In the genomic region with DNA sequence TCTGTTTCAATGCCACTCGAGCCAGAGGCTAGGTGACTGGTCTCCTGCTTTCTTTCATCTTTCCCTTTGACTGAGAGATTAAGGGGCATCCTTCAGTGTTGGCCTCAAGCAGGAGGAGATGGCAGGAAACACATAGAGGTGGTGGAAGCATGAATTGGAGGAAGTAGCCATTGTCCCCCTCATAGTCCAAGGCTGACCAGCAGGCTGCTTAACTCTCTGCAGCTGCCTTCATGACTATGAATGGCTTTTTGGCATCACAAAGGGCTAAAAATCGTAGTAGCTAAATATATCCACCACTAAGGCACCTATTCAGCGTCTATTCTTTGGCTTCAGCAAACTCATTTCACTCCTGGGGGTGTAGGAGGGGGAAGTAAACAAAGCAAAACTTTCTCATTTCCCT, we compare ENCODE assay signal across 14 cellular contexts. TPM values are rescaled to one million over a fixed set of nuclear protein-coding genes. Genes with fewer than 3 reads are reported as not detected.
DNase-seq lines count a peak whose midpoint lies in the region; TF ChIP-seq lines count a peak whose summit lies in the region.
"Had no signal": no experiment of that assay in that cellular context is flagged by ENCODE, and none has a peak within 500 bp of the region (broad histone marks: within the 10 kb centered on the region; RNA-seq: fewer than 3 reads in every experiment).

No MANE protein-coding gene starts in this region.

- H3K27me3 ChIP-seq in H9 (ENCODE audit: insufficient read depth, low read length) (no peaks in the 10 kb centered on the region), iPS DF 6.9 (ENCODE audit: control insufficient read depth, insufficient read depth, low read length) (no peaks in the 10 kb centered on the region), neuronal stem cell (ENCODE audit: control insufficient read depth in 3 of 3, insufficient read depth in 3 of 3, low read depth in 1 of 3, low read length in 3 of 3) (peaks cover 0 to 14% (median 0%) of the 10 kb centered on the region in 3 experiments), MM.1S (replicated peaks; ENCODE audit: insufficient read depth, low read length) (no peaks in the 10 kb centered on the region)

- H4K8ac ChIP-seq in H9 (replicated peaks; ENCODE audit: insufficient read length, low read depth, low read length): no peak overlapping the region
- H4K8ac ChIP-seq in neuronal stem cell (ENCODE audit: low read depth, low read length): no peak overlapping the region

- H3K27ac Mint-ChIP-seq in H9: peak overlapping the region in 2 of 3 experiments; percentile 55 to 96; a peak in 4 of 7 replicates
- H3K27ac Mint-ChIP-seq: CD8-positive, alpha-beta T cell; HFFc6 had no signal

- DNase-seq in H9: no peak
- peak; percentile 44 for DNase-seq in dermis blood vessel endothelial cell
- DNase-seq in iPS DF 6.9 (ENCODE audit: low read depth, low spot score): peak; percentile 13
- no peak for DNase-seq in C1 segment of cervical spinal cord (lab: John Stamatoyannopoulos, UW)
- DNase-seq in neuronal stem cell (ENCODE audit: low spot score): no peak
- no peak for DNase-seq in MM.1S
- DNase-seq: Calu3; CD8-positive, alpha-beta T cell; DMS79 treated with DMSO at 0.1 percent for 48 hours; HFFc6; KG1 had no signal

- H3K9ac ChIP-seq in H9 (ENCODE audit: extremely low read depth, insufficient read length, low read length) (no peak overlapping the region), neuronal stem cell (ENCODE audit: low read depth, low read length, poor library complexity) (no peak overlapping the region), MM.1S (ENCODE audit: low read length) (no peak overlapping the region)

- H3K27ac ChIP-seq in H9 (ENCODE audit: insufficient read length, low read depth, low read length): peak overlapping the region; percentile 67
- H3K27ac ChIP-seq in iPS DF 6.9 (ENCODE audit: low read length): no peak overlapping the region
- H3K27ac ChIP-seq in neuronal stem cell (replicated peaks; ENCODE audit: low read length): no peak overlapping the region
- no peak overlapping the region for H3K27ac ChIP-seq in MM.1S (ENCODE audit: low read length)
- H3K27ac ChIP-seq: HL-60 had no signal

- no peaks in the 10 kb centered on the region for H4K20me1 ChIP-seq in H9 (ENCODE audit: control insufficient read depth, insufficient read depth, insufficient read length)
- H4K20me1 ChIP-seq in MM.1S (ENCODE audit: insufficient read depth, low read length): no peaks in the 10 kb centered on the region

- H3K4me3 ChIP-seq in iPS DF 6.9 (ENCODE audit: low read length) (no peak overlapping the region), neuronal stem cell (ENCODE audit: low read length in 2 of 2) (no peak overlapping the region), MM.1S (ENCODE audit: low read length) (no peak overlapping the region)
- H3K4me3 ChIP-seq: GM12878 had no signal

- H3K4me3 Mint-ChIP-seq in H9: peak overlapping the region in 1 of 2 experiments; percentile 10; a peak in 1 of 5 replicates
- H3K4me3 Mint-ChIP-seq: CD14-positive monocyte; CD8-positive, alpha-beta T cell; HFFc6 had no signal

- H3K4me1 ChIP-seq in H9 (ENCODE audit: insufficient read depth, low read length) (peaks cover 13% of the 10 kb centered on the region; the same call in 1 of the 2 replicates), iPS DF 6.9 (ENCODE audit: control insufficient read depth, insufficient read depth, low read length) (peaks cover 4% of the 10 kb centered on the region; the same call in 1 of the 2 replicates), neuronal stem cell (ENCODE audit: control insufficient read depth in 2 of 2, insufficient read depth in 1 of 2, low read depth in 1 of 2, low read length in 2 of 2) (peaks cover 0 to 4% of the 10 kb centered on the region in 2 donors), MM.1S (ENCODE audit: low read length) (no peaks in the 10 kb centered on the region)

- no peaks in the 10 kb centered on the region for H3K9me2 ChIP-seq in MM.1S (replicated peaks; ENCODE audit: insufficient read depth, low read length)

- peaks cover 0 to 7% (median 3%) of the 10 kb centered on the region in 3 experiments; a peak in 3 of 7 replicates for H3K36me3 Mint-ChIP-seq in H9 (ENCODE audit: insufficient read depth in 1 of 3, low read depth in 3 of 3)
- H3K36me3 Mint-ChIP-seq: CD8-positive, alpha-beta T cell had no signal

- no peak overlapping the region for H3K23ac ChIP-seq in H9 (ENCODE audit: insufficient read length, low read depth, low read length)
- H3K23ac ChIP-seq in neuronal stem cell (ENCODE audit: low read depth, low read length, poor library complexity): no peak overlapping the region

- H4K91ac ChIP-seq in H9 (ENCODE audit: insufficient read length, low read depth, low read length) (peak overlapping the region; percentile 42), neuronal stem cell (ENCODE audit: low read depth, low read length, poor library complexity) (no peak overlapping the region)

- H3T11ph ChIP-seq in H9 (ENCODE audit: low read length): no peak overlapping the region

- H3K27me3 Mint-ChIP-seq in H9 (ENCODE audit: low read depth): peaks cover 3% of the 10 kb centered on the region

- H3K9me3 ChIP-seq in H9 (ENCODE audit: control insufficient read depth, low read depth, low read length) (no peaks in the 10 kb centered on the region), iPS DF 6.9 (ENCODE audit: control insufficient read depth, insufficient read depth, low read length) (no peaks in the 10 kb centered on the region), neuronal stem cell (replicated peaks in 1 of 2; ENCODE audit: control insufficient read depth in 2 of 2, insufficient read depth in 1 of 2, low read depth in 1 of 2, low read length in 2 of 2) (peaks cover 0 to 3% of the 10 kb centered on the region in 2 donors), MM.1S (replicated peaks; ENCODE audit: insufficient read depth, low read length) (no peaks in the 10 kb centered on the region)

- H3K36me3 ChIP-seq in iPS DF 6.9 (ENCODE audit: control insufficient read depth, insufficient read depth, low read length) (no peaks in the 10 kb centered on the region), neuronal stem cell (replicated peaks in 1 of 2; ENCODE audit: control insufficient read depth in 2 of 2, insufficient read depth in 2 of 2, low read length in 2 of 2) (no peaks in the 10 kb centered on the region), MM.1S (replicated peaks; ENCODE audit: insufficient read depth, low read length) (no peaks in the 10 kb centered on the region)

- peaks cover 22 to 27% of the 10 kb centered on the region in 2 experiments for H3K4me1 Mint-ChIP-seq in H9

- peak overlapping the region; percentile 36 for H3K4me2 ChIP-seq in H9 (ENCODE audit: insufficient read depth, insufficient read length, low read length)
- no peak overlapping the region for H3K4me2 ChIP-seq in neuronal stem cell (ENCODE audit: insufficient read depth, low read length, poor library complexity, severe bottlenecking)
- H3K4me2 ChIP-seq in MM.1S (ENCODE audit: low read depth, low read length): no peak overlapping the region

- H2BK120ac ChIP-seq in H9 (ENCODE audit: low read depth, low read length, poor library complexity, severe bottlenecking): no peak overlapping the region
- H2BK120ac ChIP-seq in neuronal stem cell (ENCODE audit: low read depth, low read length): no peak overlapping the region

- no peaks in the 10 kb centered on the region for H3K79me2 ChIP-seq in H9 (ENCODE audit: insufficient read depth, low read length)
- H3K79me2 ChIP-seq in MM.1S (ENCODE audit: low read length): no peaks in the 10 kb centered on the region

- H2AK5ac ChIP-seq in H9 (ENCODE audit: insufficient read length, low read length): no peak overlapping the region
- no peak overlapping the region for H2AK5ac ChIP-seq in neuronal stem cell (ENCODE audit: low read depth, low read length)

- no peak overlapping the region for H2BK12ac ChIP-seq in H9 (ENCODE audit: insufficient read length, low read depth, low read length)
- H2BK12ac ChIP-seq in neuronal stem cell (ENCODE audit: low read length): no peak overlapping the region

- TF ChIP-seq CTCF in H9 (conservative IDR thresholded peaks at IDR 0.05) (no peak), MM.1S (IDR thresholded peaks at IDR 0.05; ENCODE audit: low read length) (no peak)

- no peaks in the 10 kb centered on the region for H3K79me1 ChIP-seq in H9 (ENCODE audit: insufficient read depth, low read depth, low read length, poor library complexity, severe bottlenecking)
- no peaks in the 10 kb centered on the region for H3K79me1 ChIP-seq in neuronal stem cell (ENCODE audit: low read depth, low read length)

- H3K23me2 ChIP-seq in H9 (ENCODE audit: insufficient read length, low read depth, low read length, poor library complexity, severe bottlenecking): no peaks in the 10 kb centered on the region

- no peak overlapping the region for H4K5ac ChIP-seq in H9 (ENCODE audit: insufficient read length, low read depth, low read length)

- no peak overlapping the region for H2BK20ac ChIP-seq in H9 (ENCODE audit: low read depth, low read length, poor library complexity, severe bottlenecking)

- H3F3A ChIP-seq in MM.1S (ENCODE audit: insufficient read depth, low read length): no peaks in the 10 kb centered on the region

- H2BK15ac ChIP-seq in H9 (ENCODE audit: low read depth, low read length) (no peak overlapping the region), neuronal stem cell (ENCODE audit: low read length) (no peak overlapping the region)

- H2BK5ac ChIP-seq in H9 (ENCODE audit: insufficient read length, low read length) (peak overlapping the region; percentile 71), neuronal stem cell (ENCODE audit: low read length) (no peak overlapping the region)

- peaks cover 8 to 9% of the 10 kb centered on the region in 2 experiments; a peak in 3 of 5 replicates for H3K9me3 Mint-ChIP-seq in H9
- H3K9me3 Mint-ChIP-seq: CD8-positive, alpha-beta T cell; HFFc6 had no signal

- H3K56ac ChIP-seq in H9 (ENCODE audit: insufficient read length, low read depth, low read length): no peak overlapping the region

- peak overlapping the region; percentile 17; the same call in 1 of the 2 replicates for H3K14ac ChIP-seq in H9 (ENCODE audit: insufficient read depth, low read length)
- no peak overlapping the region for H3K14ac ChIP-seq in neuronal stem cell (ENCODE audit: low read length)

- no peak overlapping the region for H3K4ac ChIP-seq in H9 (ENCODE audit: low read depth, low read length)
- H3K4ac ChIP-seq in neuronal stem cell (ENCODE audit: low read length): no peak overlapping the region

- H2AFZ ChIP-seq in H9 (ENCODE audit: low read length) (no peak overlapping the region), neuronal stem cell (ENCODE audit: low read length) (no peak overlapping the region), MM.1S (ENCODE audit: low read length) (no peak overlapping the region)

- H3K18ac ChIP-seq in H9 (ENCODE audit: insufficient read length, low read depth, low read length) (no peak overlapping the region), neuronal stem cell (ENCODE audit: low read length) (no peak overlapping the region)

- WGBS in H9 (ENCODE audit: extremely low coverage, insufficient read length, low lambda C conversion rate): no CpG with 5 or more reads among the region's 3 CpGs
- no CpG with 5 or more reads among the region's 3 CpGs for WGBS in iPS DF 6.9 (ENCODE audit: insufficient coverage, insufficient read length)
- no CpG with 5 or more reads among the region's 3 CpGs for WGBS in neuronal stem cell (ENCODE audit: extremely low coverage in 2 of 2, insufficient read length in 2 of 2, insufficient replicate concordance in 1 of 2), 2 donors

RNA-seq across cellular contexts. Expression of a gene that starts 7.0 kb away (rescaled TPM):
- total RNA-seq in H9 (2021) (2.0 and 3.4 TPM in 2 replicates), dermis blood vessel endothelial cell (112 and 117 TPM in 2 replicates)
- 9.6 TPM for polyA plus RNA-seq in neuronal stem cell (2013, experiment 1 of 2)
- 9.9 TPM for polyA plus RNA-seq in neuronal stem cell (2013, experiment 2 of 2)

Comparison
In these comparisons a context has a peak if more than half of its experiments do, and no peak if none do; other contexts are left out.
1. DNase-seq: peak in dermis blood vessel endothelial cell (single experiment) and iPS DF 6.9 (single experiment); none in H9 (single experiment), C1 segment of cervical spinal cord (0 of 14), neuronal stem cell (single experiment) and MM.1S (single experiment).
2. RNA of a gene that starts 7.0 kb away (total RNA-seq): 112 to 117 TPM in dermis blood vessel endothelial cell; 2.0 to 3.4 TPM in H9; every median in the first group is over 10 times any median in the second.